Comparison of ENCODE assay signal across 12 cellular contexts in genomic region chr9:88433583-88434240, GRCh38. TPM values are rescaled to one million over a fixed set of nuclear protein-coding genes. Genes with fewer than 3 reads are reported as not detected.
A peak's percentile ranks its signal among the peaks of the same experiment; 100 is the strongest.
DNase-seq lines count a peak whose midpoint lies in the region; ATAC-seq, FAIRE-seq and TF ChIP-seq lines count a peak whose summit lies in the region.
"Had no signal": no experiment of that assay in that cellular context is flagged by ENCODE, and none has a peak within 500 bp of the region (broad histone marks: within the 10 kb centered on the region; RNA-seq: fewer than 3 reads in every experiment).

No MANE protein-coding gene starts in this region.

- peak overlapping the region; percentile 83 for H3K27ac Mint-ChIP-seq in activated naive CD4-positive, alpha-beta T cell treated with anti-CD3 and anti-CD28 coated beads, Interleukin-2, amount 10 ng/mL, durations not matched to agents 7 days and 5 days
- peak overlapping the region; percentile 37 to 41 for H3K27ac Mint-ChIP-seq in T-cell
- peak overlapping the region; percentile 27 for H3K27ac Mint-ChIP-seq in stimulated activated naive CD8-positive, alpha-beta T cell treated with anti-CD3 and anti-CD28 coated beads, Interleukin-15, Interleukin-2, amounts not matched to agents 100 ng/mL and 50 ng/mL, for 24 hours

- FAIRE-seq in endothelial cell of umbilical vein (lab: Jason Lieb, UNC) = no peak

- H2AFZ ChIP-seq in endothelial cell of umbilical vein (ENCODE audit: low read depth, low read length) = no peak overlapping the region
- H2AFZ ChIP-seq: parathyroid adenoma had no signal

- peaks cover 6% of the 10 kb centered on the region for H3K4me1 ChIP-seq in endothelial cell of umbilical vein (ENCODE audit: control insufficient read depth, extremely low read depth, insufficient read depth, low read length)
- H3K4me1 ChIP-seq: parathyroid adenoma had no signal

- H3K9ac ChIP-seq in endothelial cell of umbilical vein (replicated peaks; ENCODE audit: extremely low read depth, insufficient read depth, low read length) = no peak overlapping the region
- H3K9ac ChIP-seq: parathyroid adenoma had no signal

- TF ChIP-seq POLR2A in endothelial cell of umbilical vein (IDR thresholded peaks at IDR 0.05; ENCODE audit: low read depth, low read length) = no peak

- H3K4me1 Mint-ChIP-seq in activated naive CD4-positive, alpha-beta T cell treated with anti-CD3 and anti-CD28 coated beads, Interleukin-2, amount 10 ng/mL, durations not matched to agents 7 days and 5 days = peaks cover 35% of the 10 kb centered on the region
- peaks cover 24 to 38% (median 34%) of the 10 kb centered on the region in 3 donors for H3K4me1 Mint-ChIP-seq in T-cell
- H3K4me1 Mint-ChIP-seq in stimulated activated naive CD8-positive, alpha-beta T cell treated with anti-CD3 and anti-CD28 coated beads, Interleukin-15, Interleukin-2, amounts not matched to agents 100 ng/mL and 50 ng/mL, for 24 hours (ENCODE audit: low read depth) = peaks cover 25% of the 10 kb centered on the region

- POLR2A ChIA-PET in T-cell (lab: Charles Lee) = no interaction called here
- POLR2A ChIA-PET in endothelial cell of umbilical vein (lab: Charles Lee) = no interaction called here

- TF ChIP-seq CTCF in endothelial cell of umbilical vein (IDR thresholded peaks at IDR 0.05; ENCODE audit: extremely low read depth in 1 of 2, insufficient read depth in 1 of 2, low read depth in 1 of 2, low read length in 2 of 2) (no peak), GM13977 (IDR thresholded peaks at IDR 0.05; ENCODE audit: extremely low read depth, insufficient read depth, missing control alignments) (no peak)

- no peak overlapping the region for H3K4me3 ChIP-seq in endothelial cell of umbilical vein (replicated peaks in 1 of 3; ENCODE audit: insufficient read depth in 1 of 3, low read depth in 1 of 3, low read length in 3 of 3)
- H3K4me3 ChIP-seq: cardiac muscle cell had no signal

- ATAC-seq in T-cell (replicated peaks in 1 of 4) = no peak

- no peak for DNase-seq in activated naive CD4-positive, alpha-beta T cell treated with anti-CD3 and anti-CD28 coated beads, Interleukin-2, amount 10 ng/mL, durations not matched to agents 7 days and 5 days
- DNase-seq in activated naive CD4-positive, alpha-beta T cell (lab: John Stamatoyannopoulos, UW) = no peak
- DNase-seq in T-cell (no peak), endothelial cell of umbilical vein (ENCODE audit: low read depth, low spot score) (no peak), COLO829 (ENCODE audit: low spot score) (no peak), GM13977 (ENCODE audit: low spot score) (no peak), DMS 273 (lab: John Stamatoyannopoulos, UW; ENCODE audit: unreplicated experiment) (no peak)
- DNase-seq: NCI-H1694 treated with DMSO at 0.1 percent for 48 hours had no signal

- CTCF ChIA-PET in activated naive CD4-positive, alpha-beta T cell treated with anti-CD3 and anti-CD28 coated beads, Interleukin-2, amount 10 ng/mL, durations not matched to agents 7 days and 5 days (lab: Charles Lee) = interaction anchor here (0.5 kb wide), 1 partner anchor 8 kb away, joined by 3 read pairs; no protein-coding TSS in a partner anchor
- CTCF ChIA-PET in T-cell (lab: Charles Lee) = interaction anchor here in 1 of 2 donors (1.0 kb wide), 1 partner anchor 8 kb away, joined by 5 read pairs; no protein-coding TSS in a partner anchor
- CTCF ChIA-PET in endothelial cell of umbilical vein (lab: Charles Lee) = interaction anchor here (1.0 kb wide), 1 partner anchor 13 kb away, joined by 3 read pairs; no protein-coding TSS in a partner anchor

- H3K9me3 ChIP-seq in endothelial cell of umbilical vein (replicated peaks; ENCODE audit: control insufficient read depth, insufficient read depth, low read length) = no peaks in the 10 kb centered on the region

- peaks cover 0 to 4% of the 10 kb centered on the region in 2 experiments for H3K36me3 ChIP-seq in endothelial cell of umbilical vein (ENCODE audit: control insufficient read depth in 2 of 2, extremely low read depth in 1 of 2, insufficient read depth in 2 of 2, low read length in 2 of 2)

- H3K27me3 Mint-ChIP-seq in activated naive CD4-positive, alpha-beta T cell treated with anti-CD3 and anti-CD28 coated beads, Interleukin-2, amount 10 ng/mL, durations not matched to agents 7 days and 5 days = no peaks in the 10 kb centered on the region
- no peaks in the 10 kb centered on the region for H3K27me3 Mint-ChIP-seq in T-cell
- no peaks in the 10 kb centered on the region for H3K27me3 Mint-ChIP-seq in stimulated activated naive CD8-positive, alpha-beta T cell treated with anti-CD3 and anti-CD28 coated beads, Interleukin-15, Interleukin-2, amounts not matched to agents 100 ng/mL and 50 ng/mL, for 24 hours
- H3K27me3 Mint-ChIP-seq: IgD-negative memory B cell had no signal

- peaks cover 2% of the 10 kb centered on the region for H3K9me3 Mint-ChIP-seq in activated naive CD4-positive, alpha-beta T cell treated with anti-CD3 and anti-CD28 coated beads, Interleukin-2, amount 10 ng/mL, durations not matched to agents 7 days and 5 days
- H3K9me3 Mint-ChIP-seq in T-cell = no peaks in the 10 kb centered on the region
- H3K9me3 Mint-ChIP-seq in stimulated activated naive CD8-positive, alpha-beta T cell treated with anti-CD3 and anti-CD28 coated beads, Interleukin-15, Interleukin-2, amounts not matched to agents 100 ng/mL and 50 ng/mL, for 24 hours = no peaks in the 10 kb centered on the region

- H3K79me2 ChIP-seq in endothelial cell of umbilical vein (ENCODE audit: control insufficient read depth, insufficient read depth, low read length) = peaks cover 41% of the 10 kb centered on the region

- in situ Hi-C loops in GM13977 (cut with MboI; ENCODE audit: low pct_unique_long_range_greater_than_20kb, low sequenced_read_pairs, unreplicated experiment) = no loop called here

- H3K27ac ChIP-seq in endothelial cell of umbilical vein (ENCODE audit: insufficient read depth, low read depth, low read length) = no peak overlapping the region
- H3K27ac ChIP-seq: cardiac muscle cell, parathyroid adenoma had no signal

- peaks cover 6% of the 10 kb centered on the region for H4K20me1 ChIP-seq in endothelial cell of umbilical vein (replicated peaks; ENCODE audit: control insufficient read depth, extremely low read depth, insufficient read depth, low read length)

- dilution Hi-C loops in endothelial cell of umbilical vein (cut with MboI; ENCODE audit: extremely low pct_ligation_motif_present, low sequenced_read_pairs) = no loop called here

- no peaks in the 10 kb centered on the region for H3K27me3 ChIP-seq in endothelial cell of umbilical vein (ENCODE audit: control insufficient read depth in 2 of 2, insufficient read depth in 2 of 2, low read length in 2 of 2)
- H3K27me3 ChIP-seq: cardiac muscle cell had no signal

- peaks cover 55% of the 10 kb centered on the region for H3K36me3 Mint-ChIP-seq in activated naive CD4-positive, alpha-beta T cell treated with anti-CD3 and anti-CD28 coated beads, Interleukin-2, amount 10 ng/mL, durations not matched to agents 7 days and 5 days
- peaks cover 65% of the 10 kb centered on the region for H3K36me3 Mint-ChIP-seq in T-cell
- H3K36me3 Mint-ChIP-seq in stimulated activated naive CD8-positive, alpha-beta T cell treated with anti-CD3 and anti-CD28 coated beads, Interleukin-15, Interleukin-2, amounts not matched to agents 100 ng/mL and 50 ng/mL, for 24 hours (ENCODE audit: low read depth) = peaks cover 53% of the 10 kb centered on the region

- BruUV-seq in endothelial cell of umbilical vein (replicated peaks; lab: Mats Ljungman, UMichigan) = no TSS peak

- no peaks in the 10 kb centered on the region for H3K9me1 ChIP-seq in endothelial cell of umbilical vein (replicated peaks; ENCODE audit: control insufficient read depth, extremely low read depth, insufficient read depth, low read length)

- H3K4me2 ChIP-seq in endothelial cell of umbilical vein (ENCODE audit: insufficient read depth, low read length) = no peak overlapping the region

- no peak overlapping the region for H3K4me3 Mint-ChIP-seq in activated naive CD4-positive, alpha-beta T cell treated with anti-CD3 and anti-CD28 coated beads, Interleukin-2, amount 10 ng/mL, durations not matched to agents 7 days and 5 days
- H3K4me3 Mint-ChIP-seq in T-cell = no peak overlapping the region
- no peak overlapping the region for H3K4me3 Mint-ChIP-seq in stimulated activated naive CD8-positive, alpha-beta T cell treated with anti-CD3 and anti-CD28 coated beads, Interleukin-15, Interleukin-2, amounts not matched to agents 100 ng/mL and 50 ng/mL, for 24 hours
- H3K4me3 Mint-ChIP-seq: IgD-negative memory B cell had no signal

- intact Hi-C loops in endothelial cell of umbilical vein (cut with micrococcal nuclease) = no loop called here

TF ChIP-seq in endothelial cell of umbilical vein, 7 proteins besides CTCF, POLR2A, EP300 and RAD21:
- peak; percentile 45 for TF ChIP-seq FOS (IDR thresholded peaks at IDR 0.05; ENCODE audit: borderline replicate concordance, insufficient read depth, low read length)
- no peak for TF ChIP-seq MAX (IDR thresholded peaks at IDR 0.05; ENCODE audit: insufficient read depth, insufficient read length)

RNA-seq across cellular contexts. Expression of gene SPIN1, which starts 45.5 kb away (rescaled TPM):
- total RNA-seq in T-cell = 10 to 100 TPM; 24.8 to 35.0 (median 29.4) TPM
- 56.8 and 58.4 TPM in 2 replicates for total RNA-seq in endothelial cell of umbilical vein
- polyA plus RNA-seq in endothelial cell of umbilical vein = 29.0 and 38.1 TPM in 2 replicates
- polyA plus RNA-seq in endothelial cell of umbilical vein (2011; cell fraction: cytosol; rRNA removed) = 32.0 and 32.8 TPM in 2 replicates
- polyA plus RNA-seq in endothelial cell of umbilical vein (2011; cell fraction: nucleus; rRNA removed) = 58.8 and 72.0 TPM in 2 replicates
- 43.0 and 45.9 TPM in 2 replicates for polyA plus RNA-seq in endothelial cell of umbilical vein (2012)
- polyA minus RNA-seq in endothelial cell of umbilical vein = 58.9 and 62.9 TPM in 2 replicates
- polyA minus RNA-seq in endothelial cell of umbilical vein (2011; cell fraction: cytosol; rRNA and poly(A)+ RNA removed) = 33.6 TPM
- polyA minus RNA-seq in endothelial cell of umbilical vein (2011; cell fraction: nucleus; rRNA and poly(A)+ RNA removed) = 26.6 and 38.0 TPM in 2 replicates

Comparison
In these comparisons a context has a peak if more than half of its experiments do, and no peak if none do; other contexts are left out.
1. H3K27ac Mint-ChIP-seq: peak in every context shown above with its lines; median percentile 83 in activated naive CD4-positive, alpha-beta T cell treated with anti-CD3 and anti-CD28 coated beads, Interleukin-2, amount 10 ng/mL, durations not matched to agents 7 days and 5 days; 39 in T-cell; 27 in stimulated activated naive CD8-positive, alpha-beta T cell treated with anti-CD3 and anti-CD28 coated beads, Interleukin-15, Interleukin-2, amounts not matched to agents 100 ng/mL and 50 ng/mL, for 24 hours.